11 cellular contexts compared by ENCODE assay signal in the genomic region with DNA sequence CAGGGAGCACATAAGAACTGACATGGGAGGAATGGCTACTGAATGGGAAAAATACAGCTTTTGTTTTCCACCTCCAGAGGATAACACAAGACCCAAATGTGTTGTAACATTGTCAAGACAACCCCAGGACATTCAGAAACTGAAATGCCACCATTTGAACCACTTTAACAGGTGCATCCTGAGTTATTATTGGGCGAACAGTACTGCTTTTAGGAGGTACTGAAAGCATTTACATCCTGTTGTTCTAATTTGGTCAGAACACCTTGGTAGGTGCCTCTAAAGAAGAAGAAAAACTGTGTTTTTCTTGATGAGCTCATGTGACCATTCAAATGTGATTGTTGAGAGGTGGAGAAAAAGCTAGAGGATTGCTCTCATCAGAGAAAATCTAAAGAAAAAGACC. TPM values are rescaled to one million over a fixed set of nuclear protein-coding genes. Genes with fewer than 3 reads are reported as not detected.
DNase-seq lines count a peak whose midpoint lies in the region; ATAC-seq lines count a peak whose summit lies in the region.
"Had no signal": no experiment of that assay in that cellular context is flagged by ENCODE, and none has a peak within 500 bp of the region (broad histone marks: within the 10 kb centered on the region; RNA-seq: fewer than 3 reads in every experiment).

No MANE protein-coding gene starts in this region.

- no peaks in the 10 kb centered on the region for H3K9me3 ChIP-seq in mucosa of rectum (ENCODE audit: control insufficient read depth in 2 of 2, low read length in 2 of 2)

- H3K9ac ChIP-seq in mucosa of rectum (ENCODE audit: low read depth in 1 of 2, low read length in 2 of 2), result no peak overlapping the region
- H3K9ac ChIP-seq: GM23248 had no signal

- peaks cover 0 to 2% of the 10 kb centered on the region in 2 donors for H3K27me3 ChIP-seq in mucosa of rectum (ENCODE audit: control insufficient read depth in 2 of 2, insufficient read depth in 2 of 2, low read length in 2 of 2)

- ATAC-seq in GM19023 (IDR thresholded peaks at IDR 0.05; ENCODE audit: unreplicated experiment), result peak; percentile 75
- ATAC-seq in GM21737 (IDR thresholded peaks at IDR 0.05; ENCODE audit: unreplicated experiment), result peak; percentile 87
- peak; percentile 88 for ATAC-seq in HG03159 (IDR thresholded peaks at IDR 0.05; ENCODE audit: unreplicated experiment)

- H3K36me3 ChIP-seq in mucosa of rectum (ENCODE audit: control insufficient read depth in 2 of 2, insufficient read depth in 2 of 2, low read length in 2 of 2), result no peaks in the 10 kb centered on the region

- H3K27ac ChIP-seq in mucosa of rectum (ENCODE audit: low read depth in 2 of 2, low read length in 2 of 2), result peak overlapping the region; percentile 57 to 65
- H3K27ac ChIP-seq: GM23248, SK-N-MC had no signal

- H3K4me1 ChIP-seq in mucosa of rectum (ENCODE audit: control insufficient read depth in 2 of 2, insufficient read depth in 2 of 2, low read length in 2 of 2), result peaks cover 0 to 3% of the 10 kb centered on the region in 2 donors

- no peak overlapping the region for H3K4me3 ChIP-seq in mucosa of rectum (ENCODE audit: low read length in 2 of 2)
- H3K4me3 ChIP-seq: GM23248, SK-N-MC had no signal

- DNase-seq in mesenteric fat pad (ENCODE audit: low spot score), result no peak
- no peak for DNase-seq in NCI-H510A treated with DMSO at 0.1 percent for 48 hours (lab: John Stamatoyannopoulos, UW)
- DNase-seq in OCI-M1 (lab: John Stamatoyannopoulos, UW), result no peak
- DNase-seq in NCI-H1105 (lab: John Stamatoyannopoulos, UW), result no peak
- DNase-seq: DMS153, GM23248 had no signal

RNA-seq across cellular contexts. Expression of a gene that starts 6.4 kb away (rescaled TPM):
- 153 TPM for total RNA-seq in mesenteric fat pad
